In genomic region chr19:34255546-34255945, GRCh38 we compare ENCODE assay signal across 9 cellular contexts. TPM values are rescaled to one million over a fixed set of nuclear protein-coding genes. Genes with fewer than 3 reads are reported as not detected.
DNase-seq lines count a peak whose midpoint lies in the region; ATAC-seq, FAIRE-seq and TF ChIP-seq lines count a peak whose summit lies in the region.
"Had no signal": no experiment of that assay in that cellular context is flagged by ENCODE, and none has a peak within 500 bp of the region (broad histone marks: within the 10 kb centered on the region; RNA-seq: fewer than 3 reads in every experiment).

No MANE protein-coding gene starts in this region.

- no peak for FAIRE-seq in kidney (lab: Jason Lieb, UNC)
- FAIRE-seq: endometrium had no signal

- H3K9me3 ChIP-seq in kidney (ENCODE audit: control insufficient read depth in 1 of 2, low read length in 2 of 2) (no peaks in the 10 kb centered on the region), subcutaneous abdominal adipose tissue (ENCODE audit: control insufficient read depth in 5 of 5, low read length in 5 of 5) (no peaks in the 10 kb centered on the region)

- peak overlapping the region; percentile 49 to 77 for H3K9ac ChIP-seq in kidney (ENCODE audit: low read length in 2 of 2)
- peak overlapping the region in 4 of 5 donors; percentile 59 to 86 (median 78) for H3K9ac ChIP-seq in subcutaneous abdominal adipose tissue (ENCODE audit: low read length in 5 of 5)

- no peak for TF ChIP-seq POLR2A in GM18505 (IDR thresholded peaks at IDR 0.05; ENCODE audit: borderline replicate concordance, extremely low read depth, insufficient read depth, insufficient read length)

- no peaks in the 10 kb centered on the region for H3K27me3 ChIP-seq in subcutaneous abdominal adipose tissue (ENCODE audit: control insufficient read depth in 5 of 5, insufficient read depth in 4 of 5, low read length in 5 of 5)

- intact Hi-C loops in kidney (cut with DNase I) = no loop called here

- peak overlapping the region; percentile 65 to 78 for H3K4me3 ChIP-seq in kidney (ENCODE audit: low read length in 2 of 2)
- H3K4me3 ChIP-seq in subcutaneous abdominal adipose tissue (ENCODE audit: low read depth in 1 of 5, low read length in 5 of 5) = peak overlapping the region; percentile 70 to 88 (median 81)

- H3K27ac ChIP-seq in kidney (ENCODE audit: low read depth in 2 of 2, low read length in 2 of 2) = peak overlapping the region in 1 of 2 donors; percentile 81
- H3K27ac ChIP-seq in subcutaneous abdominal adipose tissue (ENCODE audit: low read depth, low read length) = peak overlapping the region; percentile 76

- peaks cover 3% of the 10 kb centered on the region for H3K36me3 Mint-ChIP-seq in T-helper 1 cell treated with Interleukin-12 subunit alpha and Interleukin-12 subunit beta and Interleukin-4 antibody, amounts not matched to agents 30 μg/mL and 1 μg/mL, for 36 hours (ENCODE audit: low read depth)
- peaks cover 12% of the 10 kb centered on the region for H3K36me3 Mint-ChIP-seq in activated naive CD8-positive, alpha-beta T cell treated with anti-CD3 and anti-CD28 coated beads for 36 hours

- H3K4me1 ChIP-seq in kidney (ENCODE audit: control insufficient read depth in 1 of 2, insufficient read depth in 1 of 2, low read depth in 1 of 2, low read length in 2 of 2) (peaks cover 6 to 7% of the 10 kb centered on the region in 2 donors), subcutaneous abdominal adipose tissue (ENCODE audit: control insufficient read depth in 5 of 5, insufficient read depth in 5 of 5, low read length in 5 of 5) (peaks cover 3 to 26% (median 17%) of the 10 kb centered on the region in 5 donors)

- no peaks in the 10 kb centered on the region for H3K9me3 Mint-ChIP-seq in T-helper 1 cell treated with Interleukin-12 subunit alpha and Interleukin-12 subunit beta and Interleukin-4 antibody, amounts not matched to agents 30 μg/mL and 1 μg/mL, for 36 hours
- H3K9me3 Mint-ChIP-seq in activated naive CD8-positive, alpha-beta T cell treated with anti-CD3 and anti-CD28 coated beads for 36 hours = no peaks in the 10 kb centered on the region

- peak overlapping the region; percentile 76 for H3K4me3 Mint-ChIP-seq in T-helper 1 cell treated with Interleukin-12 subunit alpha and Interleukin-12 subunit beta and Interleukin-4 antibody, amounts not matched to agents 30 μg/mL and 1 μg/mL, for 36 hours
- peak overlapping the region; percentile 72 for H3K4me3 Mint-ChIP-seq in activated naive CD8-positive, alpha-beta T cell treated with anti-CD3 and anti-CD28 coated beads for 36 hours

- TF ChIP-seq CTCF in kidney (IDR thresholded peaks at IDR 0.05; ENCODE audit: borderline replicate concordance, extremely low read depth, insufficient read depth) = no peak

- ATAC-seq in GM18505 (IDR thresholded peaks at IDR 0.05; ENCODE audit: unreplicated experiment) = no peak

- peak overlapping the region; percentile 52 for H3K27ac Mint-ChIP-seq in T-helper 1 cell treated with Interleukin-12 subunit alpha and Interleukin-12 subunit beta and Interleukin-4 antibody, amounts not matched to agents 30 μg/mL and 1 μg/mL, for 36 hours
- H3K27ac Mint-ChIP-seq in activated naive CD8-positive, alpha-beta T cell treated with anti-CD3 and anti-CD28 coated beads for 36 hours = peak overlapping the region; percentile 31

- H3K27me3 Mint-ChIP-seq in T-helper 1 cell treated with Interleukin-12 subunit alpha and Interleukin-12 subunit beta and Interleukin-4 antibody, amounts not matched to agents 30 μg/mL and 1 μg/mL, for 36 hours (ENCODE audit: low read depth) = no peaks in the 10 kb centered on the region
- H3K27me3 Mint-ChIP-seq in activated naive CD8-positive, alpha-beta T cell treated with anti-CD3 and anti-CD28 coated beads for 36 hours = no peaks in the 10 kb centered on the region

- H3K4me1 Mint-ChIP-seq in T-helper 1 cell treated with Interleukin-12 subunit alpha and Interleukin-12 subunit beta and Interleukin-4 antibody, amounts not matched to agents 30 μg/mL and 1 μg/mL, for 36 hours (ENCODE audit: low read depth) = peaks cover 9% of the 10 kb centered on the region
- H3K4me1 Mint-ChIP-seq in activated naive CD8-positive, alpha-beta T cell treated with anti-CD3 and anti-CD28 coated beads for 36 hours = peaks cover 30% of the 10 kb centered on the region

- H3K36me3 ChIP-seq in kidney (ENCODE audit: control insufficient read depth in 1 of 2, insufficient read depth in 2 of 2, low read length in 2 of 2) = no peaks in the 10 kb centered on the region
- H3K36me3 ChIP-seq in subcutaneous abdominal adipose tissue (ENCODE audit: control insufficient read depth in 5 of 5, insufficient read depth in 5 of 5, low read length in 5 of 5) = no peaks in the 10 kb centered on the region

- DNase-seq in T-helper 1 cell (no peak), kidney (no peak), anterior cingulate cortex (lab: John Stamatoyannopoulos, UW) (no peak)
- no peak for DNase-seq in activated naive CD8-positive, alpha-beta T cell treated with anti-CD3 and anti-CD28 coated beads for 36 hours
- DNase-seq in stimulated activated CD4-positive, alpha-beta T cell treated with anti-CD3 and anti-CD28 coated beads, Interleukin-15, amount 100 ng/mL, for 24 hours = no peak

RNA-seq across cellular contexts. Expression of gene GARRE1, which starts 1.2 kb away (rescaled TPM):
- 1 to 10 TPM; 7.5 to 9.7 TPM for total RNA-seq in activated naive CD8-positive, alpha-beta T cell treated with anti-CD3 and anti-CD28 coated beads for 36 hours
- total RNA-seq in kidney = 37.7 TPM
- polyA plus RNA-seq in kidney (ENCODE audit: insufficient read depth, low read depth, low replicate concordance) = 5.5 TPM
